8 cellular contexts compared by ENCODE assay signal in the genomic region with DNA sequence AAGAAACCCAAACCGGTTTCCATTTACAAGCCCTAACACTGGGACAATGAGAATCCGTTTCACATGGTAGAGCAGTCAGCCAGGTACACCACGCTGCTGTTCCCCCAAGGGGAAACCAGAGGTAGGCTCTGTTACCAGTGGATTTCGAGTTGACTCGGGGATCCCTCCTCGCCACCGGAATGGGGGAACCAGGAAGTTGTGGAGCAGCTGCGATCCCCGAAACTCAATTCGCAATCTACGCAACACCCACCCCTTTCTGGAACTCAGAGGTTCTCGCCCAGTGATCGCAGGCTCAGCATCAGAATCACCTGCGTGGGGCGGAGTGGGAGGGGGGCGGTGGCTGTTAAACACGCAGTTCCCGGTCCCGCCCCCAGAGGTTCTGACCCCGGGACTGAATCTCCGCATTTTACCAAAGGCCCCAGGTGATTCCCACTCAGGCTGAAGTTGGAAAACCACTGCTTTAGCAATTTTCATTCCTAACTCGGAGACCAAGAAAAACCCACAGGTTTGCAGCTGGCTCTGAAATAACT. TPM values are rescaled to one million over a fixed set of nuclear protein-coding genes. Genes with fewer than 3 reads are reported as not detected.
DNase-seq lines count a peak whose midpoint lies in the region; ATAC-seq and TF ChIP-seq lines count a peak whose summit lies in the region.
"Not testable (repeated sequence)": the region's sequence is repeated elsewhere in the genome, so short reads cannot be mapped to it uniquely, and the experiment has no call there.

No MANE protein-coding gene starts in this region.

- H3K9ac ChIP-seq in DND-41 (ENCODE audit: low read depth, low read length) (peak overlapping the region; percentile 64), PC-3 (ENCODE audit: low read length) (peak overlapping the region; percentile 70)

- H3K27ac ChIP-seq in DND-41 (ENCODE audit: low read length), result peak overlapping the region; percentile 36; the same call in 1 of the 2 replicates
- H3K27ac ChIP-seq in PC-3 (ENCODE audit: low read length), result not testable (repeated sequence)

- POLR2A ChIA-PET in PC-3 (lab: Charles Lee; ENCODE audit: unreplicated experiment), result not testable (repeated sequence)

- H3K4me2 ChIP-seq in DND-41 (ENCODE audit: insufficient read depth, low read length), result peak overlapping the region; percentile 91
- peak overlapping the region; percentile 83 for H3K4me2 ChIP-seq in PC-3 (ENCODE audit: low read length)

- H4K20me1 ChIP-seq in DND-41 (ENCODE audit: insufficient read depth, low read length); PC-3 (ENCODE audit: low read length): not testable (repeated sequence)

- H2AFZ ChIP-seq in DND-41 (ENCODE audit: low read depth, low read length), result peak overlapping the region; percentile 67
- peak overlapping the region; percentile 57 for H2AFZ ChIP-seq in PC-3 (ENCODE audit: low read length)

- peaks cover 17% of the 10 kb centered on the region for H3K4me1 ChIP-seq in DND-41 (ENCODE audit: insufficient read depth, low read length)
- H3K4me1 ChIP-seq in PC-3 (ENCODE audit: insufficient read depth, low read length), result not testable (repeated sequence)

- peak overlapping the region; percentile 85 for H3K4me3 Mint-ChIP-seq in progenitor cell of endocrine pancreas (ENCODE audit: low read depth)

- H3K27ac Mint-ChIP-seq in progenitor cell of endocrine pancreas, result peak overlapping the region; percentile 94

- not testable (repeated sequence) for TF ChIP-seq CTCF in DND-41 (IDR thresholded peaks at IDR 0.05; ENCODE audit: borderline replicate concordance, extremely low read depth, low read length, poor library complexity, severe bottlenecking); PC-3 (conservative IDR thresholded peaks at IDR 0.05; ENCODE audit: low read depth, low read length); progenitor cell of endocrine pancreas (IDR thresholded peaks at IDR 0.05; ENCODE audit: unreplicated experiment)

- not testable (repeated sequence) for H3K36me3 Mint-ChIP-seq in progenitor cell of endocrine pancreas (ENCODE audit: insufficient read depth)

- H3K9me3 Mint-ChIP-seq in progenitor cell of endocrine pancreas (ENCODE audit: low read depth), result not testable (repeated sequence)

- not testable (repeated sequence) for BruUV-seq in PC-3 (replicated peaks; lab: Mats Ljungman, UMichigan)

- H3K9me3 ChIP-seq in DND-41 (ENCODE audit: insufficient read depth, low read length, severe bottlenecking); PC-3 (ENCODE audit: low read length): not testable (repeated sequence)

- H3K27me3 ChIP-seq in DND-41 (ENCODE audit: insufficient read depth, low read length, poor library complexity); PC-3 (ENCODE audit: low read length): not testable (repeated sequence)

- ATAC-seq in DND-41 (ENCODE audit: insufficient read depth, low read depth), result peak; percentile 13; the same call in 1 of the 3 replicates
- ATAC-seq in HG02852 (IDR thresholded peaks at IDR 0.05; ENCODE audit: unreplicated experiment), result peak; percentile 25
- ATAC-seq in PC-3, result peak; percentile 30
- ATAC-seq in stimulated activated naive CD8-positive, alpha-beta T cell treated with anti-CD3 and anti-CD28 coated beads, Interleukin-15, Interleukin-2, amounts not matched to agents 100 U/mL and 50 U/mL, for 24 hours, result peak; percentile 37

- intact Hi-C loops in PC-3 (cut with micrococcal nuclease), result not testable (repeated sequence)

- H3K4me3 ChIP-seq in DND-41 (ENCODE audit: low read depth in 1 of 2, low read length in 2 of 2) (peak overlapping the region; percentile 40 to 66; a peak in 3 of 4 replicates), PC-3 (ENCODE audit: low read length) (peak overlapping the region; percentile 78)

- H3K9me2 ChIP-seq in PC-3 (replicated peaks; ENCODE audit: low read length), result not testable (repeated sequence)

- CTCF ChIA-PET in PC-3 (lab: Charles Lee), result not testable (repeated sequence)

- DNase-seq in DND-41, result peak; percentile 33
- DNase-seq in PC-3, result peak; percentile 10
- peak; percentile 78 for DNase-seq in activated CD8-positive, alpha-beta memory T cell treated with anti-CD3 and anti-CD28 coated beads, Interleukin-2, amount 50 U/mL, for 48 hours
- peak; percentile 51 for DNase-seq in dermis blood vessel endothelial cell
- peak; percentile 5 for DNase-seq in iPS-NIHi11 (ENCODE audit: low spot score)
- peak; percentile 25 for DNase-seq in progenitor cell of endocrine pancreas (ENCODE audit: low spot score, unreplicated experiment)
- peak; percentile 68 for DNase-seq in stimulated activated naive CD8-positive, alpha-beta T cell treated with anti-CD3 and anti-CD28 coated beads, Interleukin-15, Interleukin-2, amounts not matched to agents 100 U/mL and 50 U/mL, for 24 hours

- H3K4me1 Mint-ChIP-seq in progenitor cell of endocrine pancreas (ENCODE audit: low read depth), result peaks cover 29% of the 10 kb centered on the region

- H3F3A ChIP-seq in PC-3 (ENCODE audit: low read length, unreplicated experiment), result not testable (repeated sequence)

- not testable (repeated sequence) for H3K27me3 Mint-ChIP-seq in progenitor cell of endocrine pancreas

- not testable (repeated sequence) for H3K36me3 ChIP-seq in DND-41 (ENCODE audit: insufficient read depth, low read length); PC-3 (ENCODE audit: low read depth, low read length)

- H3K79me2 ChIP-seq in DND-41 (ENCODE audit: insufficient read depth, low read length) (peaks cover 10% of the 10 kb centered on the region), PC-3 (ENCODE audit: low read length) (peaks cover 26% of the 10 kb centered on the region)

RNA-seq across cellular contexts. Expression of a gene that starts 49.2 kb away (rescaled TPM):
- total RNA-seq in PC-3 (2014; rRNA removed), result 9.4 and 18.9 TPM in 2 replicates
- 53.1 and 61.6 TPM in 2 replicates for total RNA-seq in dermis blood vessel endothelial cell
- total RNA-seq in progenitor cell of endocrine pancreas, result 26.4 and 28.4 TPM in 2 replicates

Comparison
In these comparisons a context has a peak if more than half of its experiments do, and no peak if none do; other contexts are left out.
1. DNase-seq: peak in every context shown above with its lines; median percentile 78 in activated CD8-positive, alpha-beta memory T cell treated with anti-CD3 and anti-CD28 coated beads, Interleukin-2, amount 50 U/mL, for 48 hours; 68 in stimulated activated naive CD8-positive, alpha-beta T cell treated with anti-CD3 and anti-CD28 coated beads, Interleukin-15, Interleukin-2, amounts not matched to agents 100 U/mL and 50 U/mL, for 24 hours; 51 in dermis blood vessel endothelial cell; 33 in DND-41; 25 in progenitor cell of endocrine pancreas; 10 in PC-3; 5 in iPS-NIHi11.